In the genomic region with DNA sequence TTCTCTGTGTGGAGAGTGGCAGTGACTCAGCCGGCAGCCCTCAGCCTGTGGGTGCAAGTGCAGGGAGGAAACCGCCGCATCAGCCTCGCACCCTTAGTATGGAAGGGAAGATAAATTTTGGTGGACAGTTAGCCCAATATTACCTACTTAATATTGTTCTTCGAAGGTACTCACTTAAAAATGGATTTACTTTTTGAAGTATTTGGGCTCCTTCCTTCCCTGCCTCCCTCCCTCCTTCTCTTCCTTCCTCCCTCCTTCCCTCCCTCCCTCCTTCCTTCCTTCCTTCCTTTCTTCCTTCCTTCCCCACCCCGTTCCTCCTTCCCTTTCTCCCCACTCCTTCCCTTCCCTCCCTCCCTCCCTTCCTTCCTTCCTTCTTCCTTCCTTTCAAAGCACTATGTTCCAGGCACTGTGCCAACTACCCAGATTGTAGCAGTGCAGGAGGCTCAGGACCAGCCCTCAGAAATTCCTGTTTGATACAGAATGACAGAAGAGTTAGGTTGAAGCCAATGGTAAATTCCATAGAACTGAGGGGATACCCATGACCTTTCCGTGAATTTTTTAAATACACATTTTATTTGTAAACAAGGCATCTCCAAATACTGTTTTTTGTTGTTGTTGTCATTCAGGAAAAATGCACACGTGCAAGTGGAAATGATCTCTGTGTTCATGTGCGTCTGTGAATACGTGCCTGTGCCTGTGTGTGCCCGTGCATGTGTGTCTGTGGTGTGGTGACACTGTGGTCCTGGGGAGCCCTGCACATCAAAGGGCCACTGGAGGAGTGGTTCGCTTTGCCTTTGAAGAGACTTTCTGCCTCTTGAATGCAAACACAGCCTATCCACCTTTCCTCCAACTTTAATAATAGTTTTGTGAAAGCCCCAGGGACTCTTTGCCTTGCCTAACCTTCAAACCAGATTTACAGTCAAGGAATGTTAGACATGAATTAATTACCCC, we compare ENCODE assay signal across 10 cellular contexts.
"Had no signal": no experiment of that assay in that cellular context is flagged by ENCODE, and none has a peak within 500 bp of the region (broad histone marks: within the 10 kb centered on the region; RNA-seq: fewer than 3 reads in every experiment).

No MANE protein-coding gene starts in this region.

- ATAC-seq: esophagus mucosa; left lung; stimulated activated effector memory CD8-positive, alpha-beta T cell treated with anti-CD3 and anti-CD28 coated beads, Interleukin-12 subunit alpha, Interleukin-12 subunit beta, amount 100 ng/mL, for 72 hours had no signal

- H3K27ac Mint-ChIP-seq: activated CD4-positive, alpha-beta T cell treated with anti-CD3 and anti-CD28 coated beads, Interleukin-2, amount 10 ng/mL, durations not matched to agents 7 days and 5 days; activated T-helper 1 cell treated with anti-CD3 and anti-CD28 coated beads, Interleukin-12 subunit alpha, Interleukin-12 subunit beta, Interleukin-2, Interleukin-4 antibody, amounts not matched to agents 30 ng/mL and 10 ng/mL and 1 ng/mL, durations not matched to agents 14 hours and 24 hours and 36 hours; naive thymus-derived CD8-positive, alpha-beta T cell; stimulated activated effector memory CD8-positive, alpha-beta T cell treated with anti-CD3 and anti-CD28 coated beads, Interleukin-12 subunit alpha, Interleukin-12 subunit beta, amount 100 ng/mL, for 72 hours had no signal

- H3K36me3 Mint-ChIP-seq: naive thymus-derived CD8-positive, alpha-beta T cell; stimulated activated effector memory CD8-positive, alpha-beta T cell treated with anti-CD3 and anti-CD28 coated beads, Interleukin-12 subunit alpha, Interleukin-12 subunit beta, amount 100 ng/mL, for 72 hours had no signal

- H3K4me3 Mint-ChIP-seq: activated CD4-positive, alpha-beta T cell treated with anti-CD3 and anti-CD28 coated beads, Interleukin-2, amount 10 ng/mL, durations not matched to agents 7 days and 5 days; activated T-helper 1 cell treated with anti-CD3 and anti-CD28 coated beads, Interleukin-12 subunit alpha, Interleukin-12 subunit beta, Interleukin-2, Interleukin-4 antibody, amounts not matched to agents 30 ng/mL and 10 ng/mL and 1 ng/mL, durations not matched to agents 14 hours and 24 hours and 36 hours; naive thymus-derived CD8-positive, alpha-beta T cell; stimulated activated effector memory CD8-positive, alpha-beta T cell treated with anti-CD3 and anti-CD28 coated beads, Interleukin-12 subunit alpha, Interleukin-12 subunit beta, amount 100 ng/mL, for 72 hours had no signal

- DNase-seq: activated CD4-positive, alpha-beta T cell treated with anti-CD3 and anti-CD28 coated beads, Interleukin-2, amount 10 ng/mL, durations not matched to agents 7 days and 5 days; activated naive CD4-positive, alpha-beta T cell treated with Interleukin-2 at 50 U/mL for 16 hours; kidney; left lung; mammary epithelial cell; thyroid gland had no signal

- H3K9me3 Mint-ChIP-seq: activated CD4-positive, alpha-beta T cell treated with anti-CD3 and anti-CD28 coated beads, Interleukin-2, amount 10 ng/mL, durations not matched to agents 7 days and 5 days; activated T-helper 1 cell treated with anti-CD3 and anti-CD28 coated beads, Interleukin-12 subunit alpha, Interleukin-12 subunit beta, Interleukin-2, Interleukin-4 antibody, amounts not matched to agents 30 ng/mL and 10 ng/mL and 1 ng/mL, durations not matched to agents 14 hours and 24 hours and 36 hours; stimulated activated effector memory CD8-positive, alpha-beta T cell treated with anti-CD3 and anti-CD28 coated beads, Interleukin-12 subunit alpha, Interleukin-12 subunit beta, amount 100 ng/mL, for 72 hours had no signal

- H3K4me1 Mint-ChIP-seq: activated CD4-positive, alpha-beta T cell treated with anti-CD3 and anti-CD28 coated beads, Interleukin-2, amount 10 ng/mL, durations not matched to agents 7 days and 5 days; stimulated activated effector memory CD8-positive, alpha-beta T cell treated with anti-CD3 and anti-CD28 coated beads, Interleukin-12 subunit alpha, Interleukin-12 subunit beta, amount 100 ng/mL, for 72 hours had no signal
